ENCODE assay signal across 7 cellular contexts in the genomic region with DNA sequence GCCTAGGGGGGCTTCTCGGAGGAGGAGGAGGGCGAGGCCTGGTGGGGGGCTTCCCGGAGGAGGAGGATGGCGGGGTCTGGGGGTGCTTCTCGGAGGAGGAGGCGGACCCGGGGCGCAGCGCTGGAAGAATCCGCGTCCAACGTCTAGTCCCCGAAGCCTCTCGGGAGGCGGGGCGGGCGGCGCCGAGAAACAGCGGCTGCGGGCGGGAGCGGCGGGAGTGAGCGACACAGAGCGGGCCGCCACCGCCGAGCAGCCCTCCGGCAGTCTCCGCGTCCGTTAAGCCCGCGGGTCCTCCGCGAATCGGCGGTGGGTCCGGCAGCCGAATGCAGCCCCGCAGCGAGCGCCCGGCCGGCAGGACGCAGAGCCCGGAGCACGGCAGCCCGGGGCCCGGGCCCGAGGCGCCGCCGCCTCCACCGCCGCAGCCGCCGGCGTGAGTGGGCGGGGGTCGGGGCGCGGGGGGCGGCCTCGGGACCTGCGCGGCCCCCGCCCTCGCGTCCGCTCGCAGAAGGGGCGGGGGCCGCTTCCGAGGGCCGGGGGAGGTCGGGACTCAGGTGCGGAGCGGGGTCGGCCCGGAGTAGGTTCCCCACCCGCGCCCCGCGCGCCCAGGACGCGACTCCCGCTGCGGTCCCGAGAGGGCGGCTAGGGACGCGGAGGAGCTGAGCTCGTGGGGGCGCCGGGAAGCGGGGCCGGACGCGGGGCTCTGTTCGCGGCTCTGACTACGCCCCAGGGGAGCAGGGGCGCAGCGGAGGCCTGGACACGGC. TPM values are rescaled to one million over a fixed set of nuclear protein-coding genes. Genes with fewer than 3 reads are reported as not detected.
DNase-seq lines count a peak whose midpoint lies in the region; ATAC-seq and TF ChIP-seq lines count a peak whose summit lies in the region.

A gene (plus strand): TSS at position 214 of the 761 bp plus-strand sequence. CDS start 110 bp downstream, at position 324.

- peaks cover 7% of the 10 kb centered on the region for H3K4me1 ChIP-seq in RWPE2 (ENCODE audit: insufficient read depth, poor library complexity, severe bottlenecking)

- no peaks in the 10 kb centered on the region for H3K9me3 ChIP-seq in RWPE2 (ENCODE audit: severe bottlenecking)

- peak within 1 kb of the TSS; percentile 38 for H3K27ac ChIP-seq in RWPE2 (ENCODE audit: poor library complexity, severe bottlenecking)

- H3K4me3 Mint-ChIP-seq in activated T-helper 17 cell treated with anti-CD3 and anti-CD28 coated beads, Interleukin-2, amount 50 U/mL, for 72 hours: peak within 1 kb of the TSS; percentile 90
- H3K4me3 Mint-ChIP-seq in nephron progenitor cell: peak within 1 kb of the TSS; percentile 71

- peaks cover 34% of the 10 kb centered on the region for H3K36me3 Mint-ChIP-seq in activated T-helper 17 cell treated with anti-CD3 and anti-CD28 coated beads, Interleukin-2, amount 50 U/mL, for 72 hours (ENCODE audit: low read depth)
- peaks cover 13% of the 10 kb centered on the region for H3K36me3 Mint-ChIP-seq in nephron progenitor cell (ENCODE audit: low read depth)

- H3K9me3 Mint-ChIP-seq in activated T-helper 17 cell treated with anti-CD3 and anti-CD28 coated beads, Interleukin-2, amount 50 U/mL, for 72 hours: no peaks in the 10 kb centered on the region
- H3K9me3 Mint-ChIP-seq in nephron progenitor cell: no peaks in the 10 kb centered on the region

- H3K4me3 ChIP-seq in RWPE2 (ENCODE audit: severe bottlenecking): peak within 1 kb of the TSS; percentile 100
- peak within 1 kb of the TSS; percentile 55 for H3K4me3 ChIP-seq in fibroblast of pulmonary artery (replicated peaks; ENCODE audit: low read depth, low read length)

- DNase-seq in GM13977 (ENCODE audit: low spot score): peak; percentile 95
- DNase-seq in RWPE2 (ENCODE audit: low spot score): no peak
- peak; percentile 66 for DNase-seq in fibroblast of pulmonary artery (ENCODE audit: low read depth)
- DNase-seq in nephron progenitor cell: peak; percentile 82
- peak; percentile 90 for DNase-seq in stimulated activated naive CD8-positive, alpha-beta T cell treated with anti-CD3 and anti-CD28 coated beads, Interleukin-15, Interleukin-2, amounts not matched to agents 100 U/mL and 50 U/mL, for 24 hours

- peak; percentile 45 for ATAC-seq in HG03159 (IDR thresholded peaks at IDR 0.05; ENCODE audit: unreplicated experiment)
- peak; percentile 69 for ATAC-seq in RWPE2 (ENCODE audit: low read depth)
- peak; percentile 64 for ATAC-seq in activated T-helper 17 cell treated with anti-CD3 and anti-CD28 coated beads, Interleukin-2, amount 50 U/mL, for 72 hours (replicated peaks)
- peak; percentile 53 for ATAC-seq in stimulated activated naive CD8-positive, alpha-beta T cell treated with anti-CD3 and anti-CD28 coated beads, Interleukin-15, Interleukin-2, amounts not matched to agents 100 U/mL and 50 U/mL, for 24 hours

- H3K36me3 ChIP-seq in RWPE2 (ENCODE audit: low read depth): peaks cover 25% of the 10 kb centered on the region

- in situ Hi-C loops in GM13977 (cut with MboI; ENCODE audit: low pct_unique_long_range_greater_than_20kb, low sequenced_read_pairs, unreplicated experiment): no loop called here

- no peaks in the 10 kb centered on the region for H3K27me3 Mint-ChIP-seq in activated T-helper 17 cell treated with anti-CD3 and anti-CD28 coated beads, Interleukin-2, amount 50 U/mL, for 72 hours
- H3K27me3 Mint-ChIP-seq in nephron progenitor cell (ENCODE audit: low read depth, poor library complexity): peaks cover 37% of the 10 kb centered on the region

- H3K4me1 Mint-ChIP-seq in activated T-helper 17 cell treated with anti-CD3 and anti-CD28 coated beads, Interleukin-2, amount 50 U/mL, for 72 hours: peaks cover 7% of the 10 kb centered on the region
- H3K4me1 Mint-ChIP-seq in nephron progenitor cell: peaks cover 16% of the 10 kb centered on the region

- TF ChIP-seq CTCF in GM13977 (IDR thresholded peaks at IDR 0.05; ENCODE audit: extremely low read depth, insufficient read depth, missing control alignments): no peak
- no peak for TF ChIP-seq CTCF in RWPE2 (IDR thresholded peaks at IDR 0.05; ENCODE audit: poor library complexity, severe bottlenecking)
- no peak for TF ChIP-seq CTCF in fibroblast of pulmonary artery (IDR thresholded peaks at IDR 0.05; ENCODE audit: low read length, missing control alignments)
- no peak for TF ChIP-seq CTCF in nephron progenitor cell (IDR thresholded peaks at IDR 0.05)

- no peak within 1 kb of the TSS for H3K27ac Mint-ChIP-seq in activated T-helper 17 cell treated with anti-CD3 and anti-CD28 coated beads, Interleukin-2, amount 50 U/mL, for 72 hours
- no peak within 1 kb of the TSS for H3K27ac Mint-ChIP-seq in nephron progenitor cell

- no peaks in the 10 kb centered on the region for H3K27me3 ChIP-seq in RWPE2 (ENCODE audit: insufficient read depth, poor library complexity, severe bottlenecking)

RNA-seq across cellular contexts. Expression of the gene that starts here (rescaled TPM):
- 10 to 100 TPM; 17.4 to 17.8 TPM for total RNA-seq in activated T-helper 17 cell treated with anti-CD3 and anti-CD28 coated beads, Interleukin-2, amount 50 U/mL, for 72 hours
